29 cellular contexts compared by ENCODE assay signal in the genomic region with DNA sequence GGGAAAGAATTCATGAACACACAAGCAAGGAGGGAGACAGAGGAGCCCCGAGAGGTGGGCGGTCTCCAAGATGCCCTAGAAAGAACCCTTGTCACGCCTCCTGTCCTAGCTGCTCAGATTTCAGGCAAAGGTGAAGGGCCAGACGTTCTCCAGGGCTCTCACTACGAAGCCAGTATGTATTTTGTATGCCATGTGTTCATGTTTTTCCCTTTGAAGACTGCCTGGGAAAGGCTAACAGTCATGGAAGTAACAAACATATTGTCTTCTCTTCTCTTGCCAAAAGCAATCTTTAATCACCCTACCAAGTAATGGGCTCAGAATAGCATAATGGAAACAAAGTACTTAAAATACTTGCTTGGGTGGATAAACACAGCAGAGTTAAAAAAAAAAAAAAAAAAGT.
"Had no signal": no experiment of that assay in that cellular context is flagged by ENCODE, and none has a peak within 500 bp of the region (broad histone marks: within the 10 kb centered on the region; RNA-seq: fewer than 3 reads in every experiment).

No MANE protein-coding gene starts in this region.

- H3K9me3 ChIP-seq: esophagus squamous epithelium, gastroesophageal sphincter, pancreas, psoas muscle, sigmoid colon, thoracic aorta, upper lobe of left lung had no signal

- H3K4me3 ChIP-seq: esophagus squamous epithelium, gastroesophageal sphincter, lung, pancreas, psoas muscle, sigmoid colon, thoracic aorta, upper lobe of left lung had no signal

- H3K4me1 ChIP-seq: esophagus squamous epithelium, pancreas, psoas muscle had no signal

- FAIRE-seq: kidney, pancreas, small intestine, TTC549 had no signal

- DNase-seq: activated CD4-positive, alpha-beta memory T cell treated with anti-CD3 and anti-CD28 coated beads for 36 hours; activated CD4-positive, alpha-beta T cell treated with anti-CD3 and anti-CD28 coated beads, Interleukin-2, amount 10 ng/mL, durations not matched to agents 24 days and 14 days; activated CD8-positive, alpha-beta memory T cell treated with anti-CD3 and anti-CD28 coated beads, Interleukin-2, amount 50 U/mL, for 4 hours; activated gamma-delta T cell; activated naive CD4-positive, alpha-beta T cell treated with anti-CD3 and anti-CD28 coated beads, Interleukin-2, amount 50 U/mL, for 16 hours; activated T-cell treated with anti-CD3 and anti-CD28 coated beads, Interleukin-2, amount 50 U/mL, for 1 hour; amygdala; caudate nucleus; cortex of kidney; endodermal cell; esophagus squamous epithelium; hippocampal formation; kidney; left colon; naive B cell; nucleus accumbens; pancreas; psoas muscle; sigmoid colon; small intestine; stimulated activated CD4-positive, alpha-beta T cell treated with anti-CD3 and anti-CD28 coated beads, Interleukin-4, amount 100 ng/mL, for 24 hours; SW 1271; T-helper 9 cell; upper lobe of left lung had no signal

- H3K36me3 ChIP-seq: esophagus squamous epithelium, gastroesophageal sphincter, pancreas, sigmoid colon, thoracic aorta, upper lobe of left lung had no signal

- H3K27ac ChIP-seq: esophagus squamous epithelium, gastroesophageal sphincter, pancreas, psoas muscle, sigmoid colon, thoracic aorta, upper lobe of left lung, VCaP had no signal

- H3K27me3 ChIP-seq: esophagus squamous epithelium, gastroesophageal sphincter, pancreas, sigmoid colon, upper lobe of left lung had no signal
